In the genomic region with DNA sequence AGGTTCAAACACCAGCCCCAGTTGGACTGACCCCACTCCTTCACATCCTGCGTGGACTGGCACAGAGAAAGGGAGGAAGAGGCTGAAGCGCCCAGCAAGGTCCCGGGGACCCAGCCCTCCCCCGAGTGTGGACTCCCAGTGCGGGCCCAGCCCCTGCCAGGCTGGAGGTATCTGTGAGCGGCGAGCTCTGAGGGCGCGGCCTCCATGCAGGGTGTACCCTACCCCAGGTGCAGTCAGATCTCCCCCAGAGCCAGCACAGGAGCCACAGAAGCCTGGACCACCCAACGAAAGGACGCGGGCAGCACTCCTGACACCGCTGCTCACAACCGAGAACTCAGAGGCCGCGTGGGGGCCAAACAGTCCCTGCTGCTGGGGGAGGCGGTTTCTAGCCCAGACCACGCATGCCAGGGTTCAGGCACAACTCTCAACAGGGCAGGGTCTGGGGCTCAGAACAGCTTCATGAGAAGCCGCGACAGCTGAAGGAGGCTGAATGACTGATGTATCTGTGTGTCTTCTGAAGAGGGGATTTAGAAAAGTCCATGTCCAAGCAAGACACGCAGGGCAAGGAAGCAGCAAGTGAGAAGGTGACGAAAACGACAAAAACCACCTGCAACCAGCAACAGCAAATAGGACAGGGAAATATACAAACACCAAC, we compare ENCODE assay signal across 10 cellular contexts. TPM values are rescaled to one million over a fixed set of nuclear protein-coding genes. Genes with fewer than 3 reads are reported as not detected.
DNase-seq lines count a peak whose midpoint lies in the region; ATAC-seq and TF ChIP-seq lines count a peak whose summit lies in the region.
"Had no signal": no experiment of that assay in that cellular context is flagged by ENCODE, and none has a peak within 500 bp of the region (broad histone marks: within the 10 kb centered on the region; RNA-seq: fewer than 3 reads in every experiment).

No MANE protein-coding gene starts in this region.

- ATAC-seq in activated T-cell treated with anti-CD3 and anti-CD28 coated beads, Interleukin-2, amount 50 U/mL, for 4 hours = no peak
- ATAC-seq in activated naive CD8-positive, alpha-beta T cell treated with anti-CD3 and anti-CD28 coated beads, Interleukin-2, amount 50 U/mL, for 24 hours = no peak
- ATAC-seq in GM18498 (IDR thresholded peaks at IDR 0.05; ENCODE audit: unreplicated experiment) (no peak), GM18907 (IDR thresholded peaks at IDR 0.05; ENCODE audit: unreplicated experiment) (no peak)

- peaks cover 47% of the 10 kb centered on the region for H3K4me1 Mint-ChIP-seq in activated T-cell treated with anti-CD3 and anti-CD28 coated beads, Interleukin-2, amount 50 U/mL, for 4 hours (ENCODE audit: low read depth)
- peaks cover 30% of the 10 kb centered on the region for H3K4me1 Mint-ChIP-seq in activated naive CD8-positive, alpha-beta T cell treated with anti-CD3 and anti-CD28 coated beads, Interleukin-2, amount 50 U/mL, for 24 hours

- H3K9me3 ChIP-seq in liver (ENCODE audit: control insufficient read depth in 4 of 4, low read length in 3 of 4) = no peaks in the 10 kb centered on the region

- H3K4me3 ChIP-seq in liver (ENCODE audit: low read depth in 1 of 3, low read length in 3 of 3) = no peak overlapping the region

- H3K36me3 ChIP-seq in liver (ENCODE audit: control insufficient read depth in 4 of 4, insufficient read depth in 3 of 4, low read depth in 1 of 4, low read length in 3 of 4) = peaks cover 11 to 32% (median 20%) of the 10 kb centered on the region in 4 donors

- TF ChIP-seq RAD21 in liver (IDR thresholded peaks at IDR 0.05) = no peak

- 93% methylated on average over 23 of the region's 23 CpGs for WGBS in liver

- peaks cover 2 to 21% (median 10%) of the 10 kb centered on the region in 4 donors for H3K4me1 ChIP-seq in liver (ENCODE audit: control insufficient read depth in 4 of 4, insufficient read depth in 4 of 4, low read length in 3 of 4)

- H3K4me3 Mint-ChIP-seq in activated T-cell treated with anti-CD3 and anti-CD28 coated beads, Interleukin-2, amount 50 U/mL, for 4 hours = peak overlapping the region; percentile 86
- H3K4me3 Mint-ChIP-seq in activated naive CD8-positive, alpha-beta T cell treated with anti-CD3 and anti-CD28 coated beads, Interleukin-2, amount 50 U/mL, for 24 hours = peak overlapping the region; percentile 83

- H3K9ac ChIP-seq in liver (ENCODE audit: low read depth in 1 of 2, low read length in 2 of 2) = no peak overlapping the region

- no peaks in the 10 kb centered on the region for H3K27me3 ChIP-seq in liver (ENCODE audit: control insufficient read depth in 4 of 4, insufficient read depth in 4 of 4, low read length in 3 of 4)

- H3K27me3 Mint-ChIP-seq in activated T-cell treated with anti-CD3 and anti-CD28 coated beads, Interleukin-2, amount 50 U/mL, for 4 hours (ENCODE audit: low read depth) = no peaks in the 10 kb centered on the region
- H3K27me3 Mint-ChIP-seq in activated naive CD8-positive, alpha-beta T cell treated with anti-CD3 and anti-CD28 coated beads, Interleukin-2, amount 50 U/mL, for 24 hours = no peaks in the 10 kb centered on the region

- TF ChIP-seq CTCF in liver (IDR thresholded peaks at IDR 0.05; ENCODE audit: low read depth, low read length, missing input control) = no peak

- H3K9me3 Mint-ChIP-seq in activated T-cell treated with anti-CD3 and anti-CD28 coated beads, Interleukin-2, amount 50 U/mL, for 4 hours = no peaks in the 10 kb centered on the region
- H3K9me3 Mint-ChIP-seq in activated naive CD8-positive, alpha-beta T cell treated with anti-CD3 and anti-CD28 coated beads, Interleukin-2, amount 50 U/mL, for 24 hours = no peaks in the 10 kb centered on the region

- peak overlapping the region; percentile 62 to 70 for H3K27ac ChIP-seq in liver (ENCODE audit: low read depth in 1 of 2, low read length in 2 of 2)
- peak overlapping the region; percentile 63 for H3K27ac ChIP-seq in substantia nigra (ENCODE audit: low read depth, low read length, poor library complexity, severe bottlenecking)

- H3K27ac Mint-ChIP-seq in activated naive CD8-positive, alpha-beta T cell treated with anti-CD3 and anti-CD28 coated beads, Interleukin-2, amount 50 U/mL, for 24 hours = peak overlapping the region; percentile 90

- peaks cover 9% of the 10 kb centered on the region for H3K36me3 Mint-ChIP-seq in activated T-cell treated with anti-CD3 and anti-CD28 coated beads, Interleukin-2, amount 50 U/mL, for 4 hours (ENCODE audit: insufficient read depth)
- H3K36me3 Mint-ChIP-seq in activated naive CD8-positive, alpha-beta T cell treated with anti-CD3 and anti-CD28 coated beads, Interleukin-2, amount 50 U/mL, for 24 hours (ENCODE audit: low read depth) = peaks cover 13% of the 10 kb centered on the region

- no peak for DNase-seq in activated T-cell treated with anti-CD3 and anti-CD28 coated beads, Interleukin-2, amount 50 U/mL, for 4 hours
- no peak for DNase-seq in activated T-cell treated with anti-CD3 and anti-CD28 coated beads, Interleukin-2, amount 50 U/mL, for 1 hour
- no peak for DNase-seq in activated naive CD8-positive, alpha-beta T cell treated with anti-CD3 and anti-CD28 coated beads, Interleukin-2, amount 50 U/mL, for 24 hours
- DNase-seq in substantia nigra (lab: John Stamatoyannopoulos, UW) = no peak
- no peak for DNase-seq in cerebellar nuclear complex (lab: John Stamatoyannopoulos, UW)
- DNase-seq: mesenchymal stem cell, NCI-H1048 had no signal

TF ChIP-seq in liver, 16 proteins besides CTCF, POLR2A, EP300 and RAD21 (continues in another document):
- TF ChIP-seq RXRA (IDR thresholded peaks at IDR 0.05) = no peak
- no peak for TF ChIP-seq TAF1 (conservative IDR thresholded peaks at IDR 0.05)
- TF ChIP-seq GABPA (IDR thresholded peaks at IDR 0.05 in 1 of 2, conservative IDR thresholded peaks at IDR 0.05 in 1 of 2) = no peak
- TF ChIP-seq FOXA1 (IDR thresholded peaks at IDR 0.05) = no peak
- no peak for TF ChIP-seq NR2F2 (IDR thresholded peaks at IDR 0.05)
- TF ChIP-seq FOXA2 (IDR thresholded peaks at IDR 0.05) = no peak
- no peak for TF ChIP-seq YY1 (IDR thresholded peaks at IDR 0.05)
- TF ChIP-seq EGR1 (IDR thresholded peaks at IDR 0.05; ENCODE audit: low read depth in 2 of 2) = no peak
- no peak for TF ChIP-seq HNF4A (conservative IDR thresholded peaks at IDR 0.05)
- TF ChIP-seq SP1 (IDR thresholded peaks at IDR 0.05) = no peak
- no peak for TF ChIP-seq HNF4G (IDR thresholded peaks at IDR 0.05)
- TF ChIP-seq, protein P1, sequence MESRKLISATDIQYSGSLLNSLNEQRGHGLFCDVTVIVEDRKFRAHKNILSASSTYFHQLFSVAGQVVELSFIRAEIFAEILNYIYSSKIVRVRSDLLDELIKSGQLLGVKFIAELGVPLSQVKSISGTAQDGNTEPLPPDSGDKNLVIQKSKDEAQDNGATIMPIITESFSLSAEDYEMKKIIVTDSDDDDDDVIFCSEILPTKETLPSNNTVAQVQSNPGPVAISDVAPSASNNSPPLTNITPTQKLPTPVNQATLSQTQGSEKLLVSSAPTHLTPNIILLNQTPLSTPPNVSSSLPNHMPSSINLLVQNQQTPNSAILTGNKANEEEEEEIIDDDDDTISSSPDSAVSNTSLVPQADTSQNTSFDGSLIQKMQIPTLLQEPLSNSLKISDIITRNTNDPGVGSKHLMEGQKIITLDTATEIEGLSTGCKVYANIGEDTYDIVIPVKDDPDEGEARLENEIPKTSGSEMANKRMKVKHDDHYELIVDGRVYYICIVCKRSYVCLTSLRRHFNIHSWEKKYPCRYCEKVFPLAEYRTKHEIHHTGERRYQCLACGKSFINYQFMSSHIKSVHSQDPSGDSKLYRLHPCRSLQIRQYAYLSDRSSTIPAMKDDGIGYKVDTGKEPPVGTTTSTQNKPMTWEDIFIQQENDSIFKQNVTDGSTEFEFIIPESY (IDR thresholded peaks at IDR 0.05) = no peak
- no peak for TF ChIP-seq JUND (IDR thresholded peaks at IDR 0.05)
- TF ChIP-seq, protein P2, sequence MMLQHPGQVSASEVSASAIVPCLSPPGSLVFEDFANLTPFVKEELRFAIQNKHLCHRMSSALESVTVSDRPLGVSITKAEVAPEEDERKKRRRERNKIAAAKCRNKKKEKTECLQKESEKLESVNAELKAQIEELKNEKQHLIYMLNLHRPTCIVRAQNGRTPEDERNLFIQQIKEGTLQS (IDR thresholded peaks at IDR 0.05) = no peak
- TF ChIP-seq, protein P3, sequence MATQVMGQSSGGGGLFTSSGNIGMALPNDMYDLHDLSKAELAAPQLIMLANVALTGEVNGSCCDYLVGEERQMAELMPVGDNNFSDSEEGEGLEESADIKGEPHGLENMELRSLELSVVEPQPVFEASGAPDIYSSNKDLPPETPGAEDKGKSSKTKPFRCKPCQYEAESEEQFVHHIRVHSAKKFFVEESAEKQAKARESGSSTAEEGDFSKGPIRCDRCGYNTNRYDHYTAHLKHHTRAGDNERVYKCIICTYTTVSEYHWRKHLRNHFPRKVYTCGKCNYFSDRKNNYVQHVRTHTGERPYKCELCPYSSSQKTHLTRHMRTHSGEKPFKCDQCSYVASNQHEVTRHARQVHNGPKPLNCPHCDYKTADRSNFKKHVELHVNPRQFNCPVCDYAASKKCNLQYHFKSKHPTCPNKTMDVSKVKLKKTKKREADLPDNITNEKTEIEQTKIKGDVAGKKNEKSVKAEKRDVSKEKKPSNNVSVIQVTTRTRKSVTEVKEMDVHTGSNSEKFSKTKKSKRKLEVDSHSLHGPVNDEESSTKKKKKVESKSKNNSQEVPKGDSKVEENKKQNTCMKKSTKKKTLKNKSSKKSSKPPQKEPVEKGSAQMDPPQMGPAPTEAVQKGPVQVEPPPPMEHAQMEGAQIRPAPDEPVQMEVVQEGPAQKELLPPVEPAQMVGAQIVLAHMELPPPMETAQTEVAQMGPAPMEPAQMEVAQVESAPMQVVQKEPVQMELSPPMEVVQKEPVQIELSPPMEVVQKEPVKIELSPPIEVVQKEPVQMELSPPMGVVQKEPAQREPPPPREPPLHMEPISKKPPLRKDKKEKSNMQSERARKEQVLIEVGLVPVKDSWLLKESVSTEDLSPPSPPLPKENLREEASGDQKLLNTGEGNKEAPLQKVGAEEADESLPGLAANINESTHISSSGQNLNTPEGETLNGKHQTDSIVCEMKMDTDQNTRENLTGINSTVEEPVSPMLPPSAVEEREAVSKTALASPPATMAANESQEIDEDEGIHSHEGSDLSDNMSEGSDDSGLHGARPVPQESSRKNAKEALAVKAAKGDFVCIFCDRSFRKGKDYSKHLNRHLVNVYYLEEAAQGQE (IDR thresholded peaks at IDR 0.05) = no peak

RNA-seq across cellular contexts. Expression of a gene that starts 8.5 kb away (rescaled TPM):
- total RNA-seq in activated T-cell treated with anti-CD3 and anti-CD28 coated beads, Interleukin-2, amount 50 U/mL, for 4 hours = 10 to 100 TPM; 45.7 to 58.6 (median 53.9) TPM
- total RNA-seq in liver = 100 to 1,000 TPM in 1 of 2 donors, 10 to 100 TPM in 1; 34.2 to 117 TPM
- polyA plus RNA-seq in liver = 10 to 100 TPM; 29.3 to 75.2 TPM

RNA-seq across cellular contexts. Expression of a gene that starts 47.5 kb away (rescaled TPM):
- 100 to 1,000 TPM; 123 to 144 (median 143) TPM for total RNA-seq in activated T-cell treated with anti-CD3 and anti-CD28 coated beads, Interleukin-2, amount 50 U/mL, for 4 hours
- 10 to 100 TPM in 1 of 2 donors, 1 to 10 TPM in 1; 8.3 to 11.6 TPM for total RNA-seq in liver
- 10 to 100 TPM; 19.3 to 67.4 TPM for polyA plus RNA-seq in liver

RNA-seq across cellular contexts. Expression of a gene that starts 47.8 kb away (rescaled TPM):
- 10 to 100 TPM; 42.7 to 52.2 (median 47.4) TPM for total RNA-seq in activated T-cell treated with anti-CD3 and anti-CD28 coated beads, Interleukin-2, amount 50 U/mL, for 4 hours
- 10 to 100 TPM in 1 of 2 donors, 1 to 10 TPM in 1; 10.0 to 22.9 TPM for total RNA-seq in liver
- polyA plus RNA-seq in liver = 10 to 100 TPM in 1 of 2 donors, 1 to 10 TPM in 1; 3.2 to 11.4 TPM

Comparison
In these comparisons a context has a peak if more than half of its experiments do, and no peak if none do; other contexts are left out.
1. RNA of a gene that starts 47.5 kb away (total RNA-seq): 123 to 144 TPM in activated T-cell treated with anti-CD3 and anti-CD28 coated beads, Interleukin-2, amount 50 U/mL, for 4 hours; 8.3 to 11.6 TPM in liver; every median in the first group is over 4 times any median in the second.